23 cellular contexts compared by ENCODE assay signal in the genomic region with DNA sequence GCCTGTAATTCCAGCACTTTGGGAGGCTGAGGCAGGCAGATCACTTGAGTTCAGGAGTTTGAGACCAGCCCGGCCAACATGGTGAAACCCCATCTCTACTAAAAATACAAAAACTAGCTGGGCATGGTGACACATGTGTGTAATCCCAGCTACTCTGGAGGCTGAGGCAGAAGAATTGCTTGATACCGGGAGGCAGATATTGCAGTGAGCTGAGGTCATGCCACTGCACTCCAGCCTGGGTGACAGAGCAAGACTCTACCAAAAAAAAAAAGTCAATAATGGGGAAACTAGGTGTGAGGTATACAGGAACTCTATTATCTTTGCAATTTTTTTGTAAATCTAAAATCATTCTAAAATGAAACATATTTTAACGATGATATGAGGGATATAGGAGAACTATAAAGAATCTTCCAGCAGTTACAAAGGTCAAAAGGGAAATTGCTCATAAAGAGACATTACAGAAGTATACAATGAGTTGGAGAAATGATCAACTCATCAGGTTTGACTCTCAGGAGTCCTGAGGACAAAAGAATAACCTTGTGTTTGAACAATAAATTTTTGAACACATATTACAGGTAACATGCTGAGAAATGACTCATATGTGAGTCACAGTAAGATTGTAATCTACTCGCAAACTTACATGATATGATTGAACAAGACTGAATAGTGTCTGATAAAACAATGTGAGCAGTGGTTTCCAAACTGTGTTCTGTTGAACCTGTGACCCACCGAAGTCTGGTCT.
DNase-seq lines count a peak whose midpoint lies in the region; ATAC-seq and TF ChIP-seq lines count a peak whose summit lies in the region.
"Had no signal": no experiment of that assay in that cellular context is flagged by ENCODE, and none has a peak within 500 bp of the region (broad histone marks: within the 10 kb centered on the region; RNA-seq: fewer than 3 reads in every experiment).

No MANE protein-coding gene starts in this region.

- H3K9me3 ChIP-seq in HCT116 (ENCODE audit: control insufficient read depth in 1 of 2, insufficient read depth in 1 of 2, low read depth in 1 of 2, low read length in 2 of 2) (no peaks in the 10 kb centered on the region), Panc1 (ENCODE audit: control insufficient read depth, insufficient read depth, low read depth, low read length) (no peaks in the 10 kb centered on the region; the same call in 1 of the 2 replicates), MM.1S (replicated peaks; ENCODE audit: insufficient read depth, low read length) (no peaks in the 10 kb centered on the region)
- H3K9me3 ChIP-seq: ascending aorta, esophagus squamous epithelium, gastroesophageal sphincter had no signal

- H3K9ac ChIP-seq in HCT116 (ENCODE audit: low read length) (no peak overlapping the region), MM.1S (ENCODE audit: low read length) (no peak overlapping the region)

- H3K36me3 ChIP-seq in HCT116 (ENCODE audit: control insufficient read depth in 1 of 2, insufficient read depth in 2 of 2, low read length in 2 of 2): no peaks in the 10 kb centered on the region
- H3K36me3 ChIP-seq in Panc1 (ENCODE audit: control insufficient read depth, insufficient read depth, low read length): no peaks in the 10 kb centered on the region; the same call in 1 of the 2 replicates
- no peaks in the 10 kb centered on the region for H3K36me3 ChIP-seq in MM.1S (replicated peaks; ENCODE audit: insufficient read depth, low read length)
- H3K36me3 ChIP-seq in GM23338 (ENCODE audit: insufficient read depth): no peaks in the 10 kb centered on the region
- H3K36me3 ChIP-seq: ascending aorta, esophagus squamous epithelium, gastroesophageal sphincter, SJCRH30 had no signal

- H3K4me1 Mint-ChIP-seq in GM23338: peaks cover 6% of the 10 kb centered on the region
- H3K4me1 Mint-ChIP-seq: activated CD4-positive, alpha-beta T cell treated with anti-CD3 and anti-CD28 coated beads, Interleukin-2, amount 10 ng/mL, durations not matched to agents 24 days and 14 days; activated naive CD4-positive, alpha-beta T cell treated with anti-CD3 and anti-CD28 coated beads, Interleukin-2, amount 50 U/mL, for 24 hours; IgD-negative memory B cell had no signal

- no peaks in the 10 kb centered on the region for H3K79me2 ChIP-seq in HCT116 (ENCODE audit: insufficient read depth, low read length)
- no peaks in the 10 kb centered on the region for H3K79me2 ChIP-seq in MM.1S (ENCODE audit: low read length)
- no peaks in the 10 kb centered on the region for H3K79me2 ChIP-seq in GM23338 (replicated peaks; ENCODE audit: insufficient read depth)

- no peaks in the 10 kb centered on the region for H3F3A ChIP-seq in MM.1S (ENCODE audit: insufficient read depth, low read length)
- no peaks in the 10 kb centered on the region for H3F3A ChIP-seq in GM23338 (replicated peaks; ENCODE audit: low read depth)

- peak; percentile 22; the same call in 1 of the 2 replicates for TF ChIP-seq RAD21 in HCT116 (IDR thresholded peaks at IDR 0.05; ENCODE audit: low read depth)

- no peak for TF ChIP-seq POLR2A in HCT116 (IDR thresholded peaks at IDR 0.05; ENCODE audit: borderline replicate concordance, extremely low read depth, insufficient read depth, insufficient read length)

- in situ Hi-C loops in Panc1 (cut with HindIII; ENCODE audit: low pct_unique_long_range_greater_than_20kb, low sequenced_read_pairs): no loop called here

- H2AFZ ChIP-seq in HCT116 (ENCODE audit: low read depth, low read length, poor library complexity, severe bottlenecking) (peak overlapping the region; percentile 63), MM.1S (ENCODE audit: low read length) (no peak overlapping the region), GM23338 (no peak overlapping the region)

- TF ChIP-seq CTCF in HCT116 (IDR thresholded peaks at IDR 0.05 in 2 of 3, conservative IDR thresholded peaks at IDR 0.05 in 1 of 3; ENCODE audit: borderline replicate concordance in 1 of 3, insufficient read depth in 1 of 3, low read depth in 2 of 3, low read length in 2 of 3) (no peak), Panc1 (IDR thresholded peaks at IDR 0.05) (no peak), MM.1S (IDR thresholded peaks at IDR 0.05; ENCODE audit: low read length) (no peak), GM23338 (conservative IDR thresholded peaks at IDR 0.05; ENCODE audit: low read depth in 2 of 2) (no peak)

- RAD21 ChIA-PET in HCT116 (lab: Charles Lee; ENCODE audit: low non-redundant PET in 1 of 2, low total read pairs in 2 of 2, uncharacterized antibody in 2 of 2, unreplicated experiment in 2 of 2): no interaction called here

- H3K27me3 ChIP-seq in HCT116 (ENCODE audit: insufficient read depth, low read length): no peaks in the 10 kb centered on the region
- no peaks in the 10 kb centered on the region for H3K27me3 ChIP-seq in Panc1 (ENCODE audit: control insufficient read depth, insufficient read depth, low read length)
- no peaks in the 10 kb centered on the region for H3K27me3 ChIP-seq in MM.1S (replicated peaks; ENCODE audit: insufficient read depth, low read length)
- H3K27me3 ChIP-seq in GM23338 (ENCODE audit: insufficient read depth): no peaks in the 10 kb centered on the region
- H3K27me3 ChIP-seq: ascending aorta, esophagus squamous epithelium, gastroesophageal sphincter, SJCRH30 had no signal

- peak overlapping the region; percentile 78 for H3K4me2 ChIP-seq in HCT116 (ENCODE audit: low read length)
- H3K4me2 ChIP-seq in MM.1S (ENCODE audit: low read depth, low read length): no peak overlapping the region
- H3K4me2 ChIP-seq in GM23338: no peak overlapping the region

- BruUV-seq in HCT116 (replicated peaks; lab: Mats Ljungman, UMichigan): no TSS peak
- BruUV-seq in Panc1 (replicated peaks; lab: Mats Ljungman, UMichigan): no TSS peak

- H4K20me1 ChIP-seq in HCT116 (ENCODE audit: insufficient read depth) (no peaks in the 10 kb centered on the region), MM.1S (ENCODE audit: insufficient read depth, low read length) (no peaks in the 10 kb centered on the region), GM23338 (replicated peaks; ENCODE audit: insufficient read depth) (no peaks in the 10 kb centered on the region)

- CTCF ChIA-PET in HCT116 (lab: Charles Lee): interaction anchor here (2.0 kb wide), 1 partner anchor 284 kb away, joined by 5 read pairs; no protein-coding TSS in a partner anchor
- CTCF ChIA-PET in Panc1 (lab: Charles Lee): no interaction called here

- H3K4me3 ChIP-seq in HCT116 (replicated peaks in 1 of 2; ENCODE audit: low read depth in 1 of 2, low read length in 2 of 2) (peak overlapping the region in 1 of 2 experiments; percentile 1; a peak in 1 of 4 replicates), Panc1 (ENCODE audit: low read depth in 2 of 2, low read length in 2 of 2) (no peak overlapping the region), MM.1S (ENCODE audit: low read length) (no peak overlapping the region), GM23338 (no peak overlapping the region)
- H3K4me3 ChIP-seq: ascending aorta, esophagus squamous epithelium, gastroesophageal sphincter, SJCRH30 had no signal

- H3K27me3 Mint-ChIP-seq in GM23338 (ENCODE audit: insufficient read depth, low read depth, poor library complexity): peaks cover 5% of the 10 kb centered on the region
- H3K27me3 Mint-ChIP-seq: activated CD4-positive, alpha-beta T cell treated with anti-CD3 and anti-CD28 coated beads, Interleukin-2, amount 10 ng/mL, durations not matched to agents 24 days and 14 days; IgD-negative memory B cell had no signal

- H3K9me2 ChIP-seq in HCT116 (ENCODE audit: insufficient read depth) (no peaks in the 10 kb centered on the region), MM.1S (replicated peaks; ENCODE audit: insufficient read depth, low read length) (no peaks in the 10 kb centered on the region), GM23338 (ENCODE audit: insufficient read depth) (0 out of 2 replicates have a peak, but pooled peaks cover 7% of the 10 kb centered on the region)

- H3K27ac ChIP-seq in HCT116 (ENCODE audit: low read depth, low read length): peak overlapping the region; percentile 53; the same call in 1 of the 2 replicates
- peak overlapping the region; percentile 44 for H3K27ac ChIP-seq in Panc1 (ENCODE audit: low read length)
- no peak overlapping the region for H3K27ac ChIP-seq in MM.1S (ENCODE audit: low read length)
- H3K27ac ChIP-seq in GM23338 (ENCODE audit: low read depth): no peak overlapping the region
- H3K27ac ChIP-seq: ascending aorta, C4-2B, gastroesophageal sphincter, SJCRH30 had no signal

- POLR2A ChIA-PET in HCT116 (lab: Charles Lee) (interaction anchor here (0.6 kb wide), 1 partner anchor 623 kb away, joined by 3 read pairs; no protein-coding TSS in a partner anchor), Panc1 (lab: Charles Lee) (no interaction called here)

- peak; percentile 53 for ATAC-seq in HCT116
- peak; percentile 76 for ATAC-seq in Panc1
- ATAC-seq in esophagus mucosa: peak; percentile 88
- no peak for ATAC-seq in GM23338
- ATAC-seq: gastroesophageal sphincter had no signal

- H3K36me3 Mint-ChIP-seq in GM23338 (ENCODE audit: low read depth): no peaks in the 10 kb centered on the region; the same call in 2 of the 3 replicates
- H3K36me3 Mint-ChIP-seq: activated naive CD4-positive, alpha-beta T cell treated with anti-CD3 and anti-CD28 coated beads, Interleukin-2, amount 50 U/mL, for 24 hours; IgD-negative memory B cell had no signal

- DNase-seq in HCT116 (ENCODE audit: low read depth, low spot score): peak; percentile 85
- no peak for DNase-seq in Panc1 (ENCODE audit: low read depth, low spot score)
- DNase-seq in renal cortical epithelial cell (ENCODE audit: low read depth): peak; percentile 68
- no peak for DNase-seq in MM.1S
- no peak for DNase-seq in NCI-H2171 treated with DMSO at 0.1 percent for 48 hours (lab: John Stamatoyannopoulos, UW)
- no peak for DNase-seq in GM23338 (ENCODE audit: low spot score)
- no peak for DNase-seq in mesenteric fat pad (ENCODE audit: low spot score)
- DNase-seq: activated CD4-positive, alpha-beta T cell treated with anti-CD3 and anti-CD28 coated beads, Interleukin-2, amount 10 ng/mL, durations not matched to agents 24 days and 14 days; cerebellar nuclear complex; effector CD4-positive, alpha-beta T cell; esophagus squamous epithelium; H7; NCI-H187 treated with DMSO at 0.1 percent for 48 hours; NCI-H774; posterior cingulate gyrus; SJCRH30 had no signal

- no peak overlapping the region for H3K4me3 Mint-ChIP-seq in GM23338
- H3K4me3 Mint-ChIP-seq: activated CD4-positive, alpha-beta T cell treated with anti-CD3 and anti-CD28 coated beads, Interleukin-2, amount 10 ng/mL, durations not matched to agents 24 days and 14 days; activated naive CD4-positive, alpha-beta T cell treated with anti-CD3 and anti-CD28 coated beads, Interleukin-2, amount 50 U/mL, for 24 hours; activated T-helper 1 cell treated with anti-CD3 and anti-CD28 coated beads, Interleukin-12 subunit alpha, Interleukin-12 subunit beta, Interleukin-2, Interleukin-4 antibody, amounts not matched to agents 30 ng/mL and 10 ng/mL and 1 ng/mL, durations not matched to agents 14 hours and 24 hours and 36 hours; IgD-negative memory B cell had no signal

- H3K27ac Mint-ChIP-seq in GM23338: no peak overlapping the region
- H3K27ac Mint-ChIP-seq: activated CD4-positive, alpha-beta T cell treated with anti-CD3 and anti-CD28 coated beads, Interleukin-2, amount 10 ng/mL, durations not matched to agents 24 days and 14 days; activated naive CD4-positive, alpha-beta T cell treated with anti-CD3 and anti-CD28 coated beads, Interleukin-2, amount 50 U/mL, for 24 hours; activated T-helper 1 cell treated with anti-CD3 and anti-CD28 coated beads, Interleukin-12 subunit alpha, Interleukin-12 subunit beta, Interleukin-2, Interleukin-4 antibody, amounts not matched to agents 30 ng/mL and 10 ng/mL and 1 ng/mL, durations not matched to agents 14 hours and 24 hours and 36 hours; IgD-negative memory B cell had no signal

- no peaks in the 10 kb centered on the region; the same call in 2 of the 3 replicates for H3K9me3 Mint-ChIP-seq in GM23338
- H3K9me3 Mint-ChIP-seq: activated CD4-positive, alpha-beta T cell treated with anti-CD3 and anti-CD28 coated beads, Interleukin-2, amount 10 ng/mL, durations not matched to agents 24 days and 14 days; activated T-helper 1 cell treated with anti-CD3 and anti-CD28 coated beads, Interleukin-12 subunit alpha, Interleukin-12 subunit beta, Interleukin-2, Interleukin-4 antibody, amounts not matched to agents 30 ng/mL and 10 ng/mL and 1 ng/mL, durations not matched to agents 14 hours and 24 hours and 36 hours had no signal

- H3K4me1 ChIP-seq in HCT116 (ENCODE audit: control insufficient read depth in 1 of 2, insufficient read depth in 2 of 2, low read length in 2 of 2) (peaks cover 34 to 47% of the 10 kb centered on the region in 2 experiments), Panc1 (ENCODE audit: control insufficient read depth, insufficient read depth, low read length) (peaks cover 20% of the 10 kb centered on the region), MM.1S (ENCODE audit: low read length) (no peaks in the 10 kb centered on the region), GM23338 (ENCODE audit: insufficient read depth) (no peaks in the 10 kb centered on the region)
- H3K4me1 ChIP-seq: ascending aorta had no signal

- intact Hi-C loops in HCT116 (cut with micrococcal nuclease): loop anchor here (5.0 to 10.0 kb wide), 2 partner anchors 272 to 599 kb away; a partner anchor contains a TSS
- intact Hi-C loops in Panc1 (cut with micrococcal nuclease; ENCODE audit: unreplicated experiment): no loop called here

Comparison
In these comparisons a context has a peak if more than half of its experiments do, and no peak if none do; other contexts are left out.
1. DNase-seq: peak in HCT116 (single experiment) and renal cortical epithelial cell (single experiment); none in Panc1 (single experiment), MM.1S (single experiment), NCI-H2171 treated with DMSO at 0.1 percent for 48 hours (single experiment), GM23338 (single experiment) and mesenteric fat pad (single experiment).
2. H3K27ac ChIP-seq: peak in HCT116 (single experiment) and Panc1 (single experiment); none in MM.1S (single experiment) and GM23338 (single experiment).